Comparison of ENCODE assay signal across 1 cellular context in genomic region chr10:50431791-50432190, GRCh38.
TF ChIP-seq lines count a peak whose summit lies in the region.

No MANE protein-coding gene starts in this region.

TF ChIP-seq in HepG2, 621 proteins besides CTCF, POLR2A, EP300 and RAD21 (continued from another document):
- TF ChIP-seq ZBTB44 (CRISPR knock-in tag; IDR thresholded peaks at IDR 0.05), result no peak
- no peak for TF ChIP-seq ZBTB42 (CRISPR knock-in tag; IDR thresholded peaks at IDR 0.05)
- no peak for TF ChIP-seq PRMT3 (CRISPR knock-in tag; IDR thresholded peaks at IDR 0.05; ENCODE audit: borderline replicate concordance, low read depth)
- no peak for TF ChIP-seq KDM2A (CRISPR knock-in tag; IDR thresholded peaks at IDR 0.05; ENCODE audit: borderline replicate concordance, low read depth)
- no peak for TF ChIP-seq ZSCAN25 (CRISPR knock-in tag; IDR thresholded peaks at IDR 0.05)
- TF ChIP-seq NFYC (CRISPR knock-in tag; IDR thresholded peaks at IDR 0.05), result no peak
- no peak for TF ChIP-seq MAX (IDR thresholded peaks at IDR 0.05)
- TF ChIP-seq U2AF2 (IDR thresholded peaks at IDR 0.05; ENCODE audit: low read depth, low read length), result no peak
